8 cellular contexts compared by ENCODE assay signal in genomic region chr9:36166150-36166927, GRCh38. TPM values are rescaled to one million over a fixed set of nuclear protein-coding genes. Genes with fewer than 3 reads are reported as not detected.
DNase-seq lines count a peak whose midpoint lies in the region; ATAC-seq and TF ChIP-seq lines count a peak whose summit lies in the region.

No MANE protein-coding gene starts in this region.

- CTCF ChIA-PET in CD8-positive, alpha-beta T cell (lab: Charles Lee): interaction anchor here (0.7 to 18.2 kb wide), 41 partner anchors 8 to 211 kb away, joined by 3 to 576 read pairs (median 4); partner anchors contain the start of gene GLIPR2

- H3K4me3 ChIP-seq in CD8-positive, alpha-beta T cell (ENCODE audit: low read depth, low read length): peak overlapping the region; percentile 34
- H3K4me3 ChIP-seq in foreskin fibroblast (ENCODE audit: low read depth in 1 of 2, low read length in 2 of 2): peak overlapping the region; percentile 59 to 72

- intact Hi-C loops in CD8-positive, alpha-beta T cell (cut with DNase I, micrococcal nuclease): loop anchor here (1.0 to 10.0 kb wide), 6 partner anchors 14 to 212 kb away; partner anchors contain the start of genes GLIPR2 (in 2 of the 2), CLTA (in 1 of the 2) and OR2S2 (in 1 of the 2)
- intact Hi-C loops in activated T-helper 2 cell treated with anti-CD3 and anti-CD28 coated beads, Interferon-gamma antibody, Interleukin-2, Interleukin-4, amounts not matched to agents 10 μg/mL and 5 μg/mL and 100 μg/mL, durations not matched to agents 14 hours and 24 hours and 36 hours (cut with micrococcal nuclease): loop anchor here (1.0 to 5.0 kb wide), 2 partner anchors 34 to 63 kb away; no protein-coding TSS in a partner anchor

- no peaks in the 10 kb centered on the region for H3K36me3 ChIP-seq in CD8-positive, alpha-beta T cell (ENCODE audit: insufficient read depth, low read length)

- peak; percentile 98 for ATAC-seq in CD8-positive, alpha-beta T cell

- H3K27ac ChIP-seq in CD8-positive, alpha-beta T cell (ENCODE audit: low read depth, low read length): no peak overlapping the region

- peak; percentile 83 for TF ChIP-seq CTCF in CD8-positive, alpha-beta T cell (IDR thresholded peaks at IDR 0.05)
- peak; percentile 98 for TF ChIP-seq CTCF in GM20000 (IDR thresholded peaks at IDR 0.05; ENCODE audit: extremely low read depth, missing control alignments)
- TF ChIP-seq CTCF in foreskin fibroblast (IDR thresholded peaks at IDR 0.05; ENCODE audit: low read depth, low read length): peak; percentile 74
- peak; percentile 94 for TF ChIP-seq CTCF in neural crest cell (conservative IDR thresholded peaks at IDR 0.05)

- H3K4me1 Mint-ChIP-seq in CD8-positive, alpha-beta T cell (ENCODE audit: low read depth): peaks cover 10% of the 10 kb centered on the region
- peaks cover 5% of the 10 kb centered on the region for H3K4me1 Mint-ChIP-seq in activated T-helper 2 cell treated with anti-CD3 and anti-CD28 coated beads, Interferon-gamma antibody, Interleukin-2, Interleukin-4, amounts not matched to agents 10 μg/mL and 5 μg/mL and 100 μg/mL, durations not matched to agents 14 hours and 24 hours and 36 hours (ENCODE audit: low read depth)
- H3K4me1 Mint-ChIP-seq in neural crest cell: peaks cover 15% of the 10 kb centered on the region
- H3K4me1 Mint-ChIP-seq in stimulated activated naive CD8-positive, alpha-beta T cell treated with anti-CD3 and anti-CD28 coated beads, Interleukin-15, Interleukin-2, amounts not matched to agents 100 ng/mL and 50 ng/mL, for 24 hours (ENCODE audit: low read depth): peaks cover 7% of the 10 kb centered on the region

- H3K9me3 ChIP-seq in CD8-positive, alpha-beta T cell (ENCODE audit: low read length): no peaks in the 10 kb centered on the region

- POLR2A ChIA-PET in CD8-positive, alpha-beta T cell (lab: Charles Lee): interaction anchor here (0.6 to 3.8 kb wide), 9 partner anchors 14 to 73 kb away, joined by 3 to 31 read pairs (median 4); no protein-coding TSS in a partner anchor

- no peaks in the 10 kb centered on the region for H3K9me3 Mint-ChIP-seq in CD8-positive, alpha-beta T cell
- no peaks in the 10 kb centered on the region for H3K9me3 Mint-ChIP-seq in activated T-helper 2 cell treated with anti-CD3 and anti-CD28 coated beads, Interferon-gamma antibody, Interleukin-2, Interleukin-4, amounts not matched to agents 10 μg/mL and 5 μg/mL and 100 μg/mL, durations not matched to agents 14 hours and 24 hours and 36 hours
- H3K9me3 Mint-ChIP-seq in neural crest cell: no peaks in the 10 kb centered on the region
- H3K9me3 Mint-ChIP-seq in stimulated activated naive CD8-positive, alpha-beta T cell treated with anti-CD3 and anti-CD28 coated beads, Interleukin-15, Interleukin-2, amounts not matched to agents 100 ng/mL and 50 ng/mL, for 24 hours: no peaks in the 10 kb centered on the region

- peak; percentile 64 to 92 (median 77) for DNase-seq in CD8-positive, alpha-beta T cell
- DNase-seq in GM20000 (ENCODE audit: low spot score): peak; percentile 91
- peak; percentile 89 for DNase-seq in HuH-7.5 (ENCODE audit: low spot score)
- DNase-seq in RKO (ENCODE audit: low spot score): peak; percentile 59
- DNase-seq in activated T-helper 2 cell treated with anti-CD3 and anti-CD28 coated beads, Interferon-gamma antibody, Interleukin-2, Interleukin-4, amounts not matched to agents 10 μg/mL and 5 μg/mL and 100 μg/mL, durations not matched to agents 14 hours and 24 hours and 36 hours (ENCODE audit: low spot score): peak; percentile 81
- DNase-seq in foreskin fibroblast: peak; percentile 76 to 94
- DNase-seq in neural crest cell (ENCODE audit: low read depth, low spot score): peak; percentile 79

- H3K36me3 Mint-ChIP-seq in CD8-positive, alpha-beta T cell: peaks cover 3% of the 10 kb centered on the region
- H3K36me3 Mint-ChIP-seq in activated T-helper 2 cell treated with anti-CD3 and anti-CD28 coated beads, Interferon-gamma antibody, Interleukin-2, Interleukin-4, amounts not matched to agents 10 μg/mL and 5 μg/mL and 100 μg/mL, durations not matched to agents 14 hours and 24 hours and 36 hours (ENCODE audit: low read depth): peaks cover 3% of the 10 kb centered on the region
- no peaks in the 10 kb centered on the region for H3K36me3 Mint-ChIP-seq in neural crest cell (ENCODE audit: low read depth)
- H3K36me3 Mint-ChIP-seq in stimulated activated naive CD8-positive, alpha-beta T cell treated with anti-CD3 and anti-CD28 coated beads, Interleukin-15, Interleukin-2, amounts not matched to agents 100 ng/mL and 50 ng/mL, for 24 hours (ENCODE audit: low read depth): no peaks in the 10 kb centered on the region

- H3K27ac Mint-ChIP-seq in CD8-positive, alpha-beta T cell: no peak overlapping the region
- no peak overlapping the region for H3K27ac Mint-ChIP-seq in activated T-helper 2 cell treated with anti-CD3 and anti-CD28 coated beads, Interferon-gamma antibody, Interleukin-2, Interleukin-4, amounts not matched to agents 10 μg/mL and 5 μg/mL and 100 μg/mL, durations not matched to agents 14 hours and 24 hours and 36 hours
- no peak overlapping the region for H3K27ac Mint-ChIP-seq in neural crest cell (ENCODE audit: unreplicated experiment)
- peak overlapping the region; percentile 77 for H3K27ac Mint-ChIP-seq in stimulated activated naive CD8-positive, alpha-beta T cell treated with anti-CD3 and anti-CD28 coated beads, Interleukin-15, Interleukin-2, amounts not matched to agents 100 ng/mL and 50 ng/mL, for 24 hours

- H3K27me3 Mint-ChIP-seq in CD8-positive, alpha-beta T cell (ENCODE audit: low read depth): no peaks in the 10 kb centered on the region
- peaks cover 7% of the 10 kb centered on the region for H3K27me3 Mint-ChIP-seq in activated T-helper 2 cell treated with anti-CD3 and anti-CD28 coated beads, Interferon-gamma antibody, Interleukin-2, Interleukin-4, amounts not matched to agents 10 μg/mL and 5 μg/mL and 100 μg/mL, durations not matched to agents 14 hours and 24 hours and 36 hours (ENCODE audit: low read depth)
- H3K27me3 Mint-ChIP-seq in neural crest cell (ENCODE audit: low read depth): peaks cover 2% of the 10 kb centered on the region
- H3K27me3 Mint-ChIP-seq in stimulated activated naive CD8-positive, alpha-beta T cell treated with anti-CD3 and anti-CD28 coated beads, Interleukin-15, Interleukin-2, amounts not matched to agents 100 ng/mL and 50 ng/mL, for 24 hours: no peaks in the 10 kb centered on the region

- H3K4me1 ChIP-seq in CD8-positive, alpha-beta T cell (ENCODE audit: insufficient read depth, low read length): peaks cover 7% of the 10 kb centered on the region

- H3K4me3 Mint-ChIP-seq in CD8-positive, alpha-beta T cell: peak overlapping the region; percentile 70
- H3K4me3 Mint-ChIP-seq in activated T-helper 2 cell treated with anti-CD3 and anti-CD28 coated beads, Interferon-gamma antibody, Interleukin-2, Interleukin-4, amounts not matched to agents 10 μg/mL and 5 μg/mL and 100 μg/mL, durations not matched to agents 14 hours and 24 hours and 36 hours (ENCODE audit: low read depth): peak overlapping the region; percentile 72
- peak overlapping the region; percentile 34 for H3K4me3 Mint-ChIP-seq in neural crest cell
- H3K4me3 Mint-ChIP-seq in stimulated activated naive CD8-positive, alpha-beta T cell treated with anti-CD3 and anti-CD28 coated beads, Interleukin-15, Interleukin-2, amounts not matched to agents 100 ng/mL and 50 ng/mL, for 24 hours: peak overlapping the region; percentile 71

- no peaks in the 10 kb centered on the region for H3K27me3 ChIP-seq in CD8-positive, alpha-beta T cell (ENCODE audit: insufficient read depth, low read length)

RNA-seq across cellular contexts. Expression of gene CCIN, which starts 2.8 kb away (rescaled TPM):
- total RNA-seq in CD8-positive, alpha-beta T cell: under 1 TPM; 0.16 to 0.56 TPM
- total RNA-seq in activated T-helper 2 cell treated with anti-CD3 and anti-CD28 coated beads, Interferon-gamma antibody, Interleukin-2, Interleukin-4, amounts not matched to agents 10 μg/mL and 5 μg/mL and 100 μg/mL, durations not matched to agents 14 hours and 24 hours and 36 hours: not detected in 2 replicates
- not detected in 2 replicates for total RNA-seq in neural crest cell

RNA-seq across cellular contexts. Expression of gene CLTA, which starts 24.4 kb away (rescaled TPM):
- total RNA-seq in CD8-positive, alpha-beta T cell: 10 to 100 TPM; 39.1 to 39.6 TPM
- total RNA-seq in activated T-helper 2 cell treated with anti-CD3 and anti-CD28 coated beads, Interferon-gamma antibody, Interleukin-2, Interleukin-4, amounts not matched to agents 10 μg/mL and 5 μg/mL and 100 μg/mL, durations not matched to agents 14 hours and 24 hours and 36 hours: 160 and 161 TPM in 2 replicates
- total RNA-seq in neural crest cell: 222 and 224 TPM in 2 replicates

RNA-seq across cellular contexts. Expression of gene GLIPR2, which starts 29.8 kb away (rescaled TPM):
- total RNA-seq in CD8-positive, alpha-beta T cell: 10 to 100 TPM in 1 of 2 experiments, 1 to 10 TPM in 1; 8.6 to 10.2 TPM
- total RNA-seq in activated T-helper 2 cell treated with anti-CD3 and anti-CD28 coated beads, Interferon-gamma antibody, Interleukin-2, Interleukin-4, amounts not matched to agents 10 μg/mL and 5 μg/mL and 100 μg/mL, durations not matched to agents 14 hours and 24 hours and 36 hours: 28.8 and 30.1 TPM in 2 replicates
- total RNA-seq in neural crest cell: 21.5 and 24.2 TPM in 2 replicates
